In the genomic region with DNA sequence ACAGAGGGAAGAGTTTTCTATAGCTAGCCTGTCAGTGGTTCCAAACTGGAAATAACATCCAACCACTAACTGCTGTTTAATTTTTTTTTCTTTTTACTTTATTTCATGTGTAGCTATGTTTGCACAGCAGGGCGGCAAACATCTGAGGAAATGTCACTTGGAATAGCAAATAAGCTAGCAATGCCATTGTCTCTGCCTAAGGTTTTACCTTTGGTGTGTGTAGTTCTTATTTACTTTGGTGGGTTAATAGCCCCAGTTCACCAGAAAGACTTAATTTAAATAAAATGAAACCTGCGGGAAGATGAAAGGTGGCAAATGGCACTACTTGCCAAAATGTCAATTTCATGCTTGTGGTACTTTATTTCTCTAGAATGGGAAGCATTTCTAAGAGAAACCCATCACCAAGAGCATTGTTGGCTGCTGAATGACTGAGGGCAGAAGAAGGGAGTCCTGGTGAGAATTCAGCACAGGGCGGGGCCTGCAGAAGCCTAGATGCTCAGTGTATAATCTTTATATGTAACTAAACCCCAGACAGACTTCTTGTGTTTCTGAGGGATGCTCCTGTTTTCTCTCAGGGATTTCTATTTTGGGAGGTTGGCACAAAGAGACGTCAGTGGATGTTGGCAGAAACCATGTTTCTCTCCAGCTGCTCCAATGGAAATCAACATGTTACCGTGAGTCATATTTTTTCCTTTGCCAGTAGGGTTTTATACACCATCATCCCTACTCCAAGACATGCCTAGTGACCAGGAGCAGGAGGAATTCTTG, we compare ENCODE assay signal across 22 cellular contexts.
DNase-seq lines count a peak whose midpoint lies in the region; ATAC-seq, FAIRE-seq and TF ChIP-seq lines count a peak whose summit lies in the region.
"Had no signal": no experiment of that assay in that cellular context is flagged by ENCODE, and none has a peak within 500 bp of the region (broad histone marks: within the 10 kb centered on the region; RNA-seq: fewer than 3 reads in every experiment).

No MANE protein-coding gene starts in this region.

- intact Hi-C loops in heart left ventricle (cut with DNase I) (loop anchor here in 2 of 10 donors (10.0 kb wide), 2 partner anchors 465 to 475 kb away; a partner anchor contains a TSS), left ventricle myocardium inferior (cut with micrococcal nuclease) (no loop called here), aorta (cut with DNase I) (no loop called here), natural killer cell (cut with micrococcal nuclease) (no loop called here)

- H3K27ac ChIP-seq in heart left ventricle, result peak overlapping the region in 1 of 12 donors; percentile 68
- H3K27ac ChIP-seq in left ventricle myocardium inferior (replicated peaks), result no peak overlapping the region
- peak overlapping the region in 1 of 2 donors; percentile 17 for H3K27ac ChIP-seq in aorta (ENCODE audit: low read depth in 1 of 2, low read length in 2 of 2)
- H3K27ac ChIP-seq: epithelial cell of prostate, parathyroid adenoma, spleen had no signal

- no peak for DNase-seq in heart left ventricle
- DNase-seq in left ventricle myocardium inferior, result no peak
- peak; percentile 67 for DNase-seq in fibroblast of the aortic adventitia (ENCODE audit: low read depth)
- DNase-seq in occipital lobe (lab: John Stamatoyannopoulos, UW), result peak; percentile 31
- no peak for DNase-seq in aorta
- DNase-seq in NCI-H1048 (lab: John Stamatoyannopoulos, UW), result no peak
- no peak for DNase-seq in natural killer cell
- DNase-seq in GM12891 (ENCODE audit: insufficient read length, low spot score), result no peak
- DNase-seq: activated CD4-positive, alpha-beta T cell treated with anti-CD3 and anti-CD28 coated beads, Interleukin-2, amount 50 U/mL, for 1 hour; activated CD8-positive, alpha-beta memory T cell treated with anti-CD3 and anti-CD28 coated beads, Interleukin-2, amount 50 U/mL, for 4 hours; activated effector memory CD4-positive, alpha-beta T cell treated with Interleukin-2 at 50 U/mL for 16 hours; CD4-positive, alpha-beta T cell; KBM-7; NCI-H2029; RPMI8226; spleen; stimulated activated CD4-positive, alpha-beta T cell treated with anti-CD3 and anti-CD28 coated beads, Interleukin-4, amount 100 ng/mL, for 4 hours; SW 1271 had no signal

- peaks cover 6% of the 10 kb centered on the region for H3K36me3 Mint-ChIP-seq in natural killer cell

- peaks cover 5 to 11% of the 10 kb centered on the region in 2 donors for H3K9me3 Mint-ChIP-seq in natural killer cell

- no peak overlapping the region for H3K4me3 Mint-ChIP-seq in natural killer cell
- H3K4me3 Mint-ChIP-seq: CD4-positive, alpha-beta T cell had no signal

- H3K9me3 ChIP-seq in heart left ventricle, result no peaks in the 10 kb centered on the region
- no peaks in the 10 kb centered on the region for H3K9me3 ChIP-seq in left ventricle myocardium inferior (replicated peaks)
- H3K9me3 ChIP-seq in aorta (ENCODE audit: control insufficient read depth, low read length), result no peaks in the 10 kb centered on the region
- H3K9me3 ChIP-seq: spleen had no signal

- H3K36me3 ChIP-seq in heart left ventricle (no peaks in the 10 kb centered on the region), left ventricle myocardium inferior (no peaks in the 10 kb centered on the region), aorta (ENCODE audit: control insufficient read depth in 1 of 2, insufficient read depth in 2 of 2, low read length in 1 of 2) (no peaks in the 10 kb centered on the region)
- H3K36me3 ChIP-seq: spleen had no signal

- H3K4me3 ChIP-seq in heart left ventricle (no peak overlapping the region), left ventricle myocardium inferior (no peak overlapping the region), fibroblast of the aortic adventitia (ENCODE audit: low read depth, low read length) (no peak overlapping the region), aorta (ENCODE audit: low read length in 2 of 2) (no peak overlapping the region)
- H3K4me3 ChIP-seq: lung, spleen had no signal

- TF ChIP-seq CTCF in heart left ventricle (IDR thresholded peaks at IDR 0.05), result no peak
- TF ChIP-seq CTCF in left ventricle myocardium inferior (IDR thresholded peaks at IDR 0.05; ENCODE audit: borderline replicate concordance), result no peak
- TF ChIP-seq CTCF in fibroblast of the aortic adventitia (IDR thresholded peaks at IDR 0.05; ENCODE audit: insufficient read depth, low read length), result no peak
- TF ChIP-seq CTCF in natural killer cell (IDR thresholded peaks at IDR 0.05), result no peak

- peaks cover 0 to 8% (median 0%) of the 10 kb centered on the region in 12 donors for H3K4me1 ChIP-seq in heart left ventricle
- H3K4me1 ChIP-seq in left ventricle myocardium inferior, result peaks cover 13% of the 10 kb centered on the region
- peaks cover 3 to 4% of the 10 kb centered on the region in 2 donors for H3K4me1 ChIP-seq in aorta (ENCODE audit: control insufficient read depth in 1 of 2, insufficient read depth in 2 of 2, low read length in 2 of 2)
- H3K4me1 ChIP-seq: parathyroid adenoma, spleen had no signal

- no peaks in the 10 kb centered on the region for H3K27me3 ChIP-seq in heart left ventricle
- H3K27me3 ChIP-seq in left ventricle myocardium inferior (ENCODE audit: low read depth), result no peaks in the 10 kb centered on the region
- no peaks in the 10 kb centered on the region for H3K27me3 ChIP-seq in aorta (ENCODE audit: control insufficient read depth in 1 of 2, insufficient read depth in 2 of 2, low read length in 1 of 2)
- H3K27me3 ChIP-seq: spleen had no signal

- 54 to 73% (median 66%) methylated on average over 5 of the region's 5 CpGs for WGBS in heart left ventricle, 4 donors
- WGBS in aorta, 2 donors, result 34 to 37% methylated on average over 5 of the region's 5 CpGs

- H3K27me3 Mint-ChIP-seq in natural killer cell (ENCODE audit: low read depth in 2 of 2), result no peaks in the 10 kb centered on the region
- H3K27me3 Mint-ChIP-seq: CD4-positive, alpha-beta T cell had no signal

- H3K27ac Mint-ChIP-seq in natural killer cell, result no peak overlapping the region
- H3K27ac Mint-ChIP-seq: CD4-positive, alpha-beta T cell had no signal

- ATAC-seq in heart left ventricle (peak; percentile 47 to 84 (median 80)), aorta (ENCODE audit: low FRiP score) (peak; percentile 74), natural killer cell (no peak)
- ATAC-seq: HCT116 had no signal

- no peak for FAIRE-seq in GM12891 (lab: Jason Lieb, UNC)

- TF ChIP-seq POLR2A in heart left ventricle (IDR thresholded peaks at IDR 0.05), result no peak
- TF ChIP-seq POLR2A in GM12891 (IDR thresholded peaks at IDR 0.05; ENCODE audit: low read depth, low read length), result no peak

- H3K4me1 Mint-ChIP-seq in natural killer cell, result no peaks in the 10 kb centered on the region

TF ChIP-seq in GM12891, 5 proteins besides CTCF, POLR2A, EP300 and RAD21:
- TF ChIP-seq POU2F2 (IDR thresholded peaks at IDR 0.05; ENCODE audit: low read depth, low read length), result no peak
- TF ChIP-seq TAF1 (IDR thresholded peaks at IDR 0.05; ENCODE audit: low read depth, low read length), result no peak
- no peak for TF ChIP-seq POLR2AphosphoS5 (IDR thresholded peaks at IDR 0.05; ENCODE audit: low read depth, low read length)

Comparison
In these comparisons a context has a peak if more than half of its experiments do, and no peak if none do; other contexts are left out.
1. ATAC-seq: peak in heart left ventricle (4 of 4) and aorta (single experiment); none in natural killer cell (0 of 3).
2. DNase-seq: peak in fibroblast of the aortic adventitia (single experiment) and occipital lobe (single experiment); none in heart left ventricle (0 of 5), left ventricle myocardium inferior (single experiment), aorta (0 of 2), NCI-H1048 (single experiment), natural killer cell (single experiment) and GM12891 (single experiment).